Comparison of ENCODE assay signal across 13 cellular contexts in genomic region chr1:161548749-161549406, GRCh38. TPM values are rescaled to one million over a fixed set of nuclear protein-coding genes. Genes with fewer than 3 reads are reported as not detected.
DNase-seq lines count a peak whose midpoint lies in the region; ATAC-seq and TF ChIP-seq lines count a peak whose summit lies in the region.
"Not testable (repeated sequence)": the region's sequence is repeated elsewhere in the genome, so short reads cannot be mapped to it uniquely, and the experiment has no call there.
"Had no signal": no experiment of that assay in that cellular context is flagged by ENCODE, and none has a peak within 500 bp of the region (broad histone marks: within the 10 kb centered on the region; RNA-seq: fewer than 3 reads in every experiment).

No MANE protein-coding gene starts in this region.

- H3K9me3 ChIP-seq in gastroesophageal sphincter, lower lobe of right lung, neutrophil, upper lobe of left lung: not testable (repeated sequence)

- not testable (repeated sequence) for H3K27me3 Mint-ChIP-seq in CD14-positive monocyte (ENCODE audit: low read depth in 3 of 3)

- H3K4me3 ChIP-seq in gastroesophageal sphincter: not testable (repeated sequence)
- peak overlapping the region; percentile 23 for H3K4me3 ChIP-seq in lower lobe of right lung
- H3K4me3 ChIP-seq in neutrophil (ENCODE audit: low read depth in 1 of 2, low read length in 1 of 2): peak overlapping the region; percentile 58 to 65
- peak overlapping the region in 1 of 4 donors; percentile 21 for H3K4me3 ChIP-seq in upper lobe of left lung

- TF ChIP-seq EP300 in gastroesophageal sphincter (IDR thresholded peaks at IDR 0.05); upper lobe of left lung (IDR thresholded peaks at IDR 0.05): not testable (repeated sequence)

- H3K4me3 Mint-ChIP-seq in CD14-positive monocyte: peak overlapping the region; percentile 53 to 78

- TF ChIP-seq CTCF in CD14-positive monocyte (IDR thresholded peaks at IDR 0.05); gastroesophageal sphincter (IDR thresholded peaks at IDR 0.05); lower lobe of right lung (IDR thresholded peaks at IDR 0.05); neutrophil (IDR thresholded peaks at IDR 0.05); upper lobe of left lung (IDR thresholded peaks at IDR 0.05): not testable (repeated sequence)

- not testable (repeated sequence) for H3K27ac ChIP-seq in gastroesophageal sphincter
- H3K27ac ChIP-seq in lower lobe of right lung (peak overlapping the region; percentile 58), neutrophil (peak overlapping the region; percentile 82), upper lobe of left lung (peak overlapping the region in 3 of 4 donors; percentile 48 to 75 (median 66))

- H3K9me3 Mint-ChIP-seq in CD14-positive monocyte: not testable (repeated sequence)

- intact Hi-C loops in CD14-positive monocyte (cut with micrococcal nuclease); left cardiac atrium (cut with DNase I); lower lobe of right lung (cut with DNase I): not testable (repeated sequence)

- H3K27ac Mint-ChIP-seq in CD14-positive monocyte: peak overlapping the region in 3 of 7 donors; percentile 38 to 80 (median 77)

- H3K4me1 ChIP-seq in gastroesophageal sphincter, lower lobe of right lung, upper lobe of left lung: not testable (repeated sequence)
- peaks cover 45 to 64% of the 10 kb centered on the region in 2 experiments for H3K4me1 ChIP-seq in neutrophil (ENCODE audit: control insufficient read depth in 1 of 2, insufficient read depth in 1 of 2, low read depth in 1 of 2, low read length in 1 of 2)

- TF ChIP-seq POLR2A in gastroesophageal sphincter (IDR thresholded peaks at IDR 0.05); upper lobe of left lung (IDR thresholded peaks at IDR 0.05): not testable (repeated sequence)

- ATAC-seq in gastroesophageal sphincter: peak; percentile 53
- ATAC-seq in left cardiac atrium: peak; percentile 47 to 80
- peak; percentile 88 for ATAC-seq in left lobe of liver
- ATAC-seq in lower lobe of right lung: peak; percentile 70 to 72
- ATAC-seq in upper lobe of left lung (ENCODE audit: low FRiP score in 2 of 2): peak in 1 of 2 donors; percentile 79

- H3K36me3 Mint-ChIP-seq in CD14-positive monocyte: peaks cover 6 to 11% of the 10 kb centered on the region in 2 donors

- DNase-seq in CD14-positive monocyte (ENCODE audit: low spot score); left cardiac atrium; lower lobe of right lung; upper lobe of left lung: not testable (repeated sequence)
- peak; percentile 71 for DNase-seq in left lobe of liver (ENCODE audit: low spot score)

- no CpG with 5 or more reads among the region's 2 CpGs for WGBS in gastroesophageal sphincter (ENCODE audit: low coverage in 1 of 2), 2 donors
- WGBS in upper lobe of left lung, 2 donors: 67 to 100% methylated on average over 1 of the region's 2 CpGs

- H3K36me3 ChIP-seq in gastroesophageal sphincter, lower lobe of right lung, upper lobe of left lung: not testable (repeated sequence)
- H3K36me3 ChIP-seq in neutrophil: peaks cover 19% of the 10 kb centered on the region

- H3K27me3 ChIP-seq in gastroesophageal sphincter; lower lobe of right lung (ENCODE audit: low read depth); neutrophil; upper lobe of left lung: not testable (repeated sequence)

- peaks cover 53% of the 10 kb centered on the region for H3K4me1 Mint-ChIP-seq in CD14-positive monocyte

RNA-seq across cellular contexts. Expression of gene FCGR3A, which starts 0.7 kb away (rescaled TPM):
- 100 to 1,000 TPM in 1 of 2 donors, 10 to 100 TPM in 1; 35.9 to 131 TPM for polyA plus RNA-seq in CD14-positive monocyte
- total RNA-seq in gastroesophageal sphincter: 10 to 100 TPM in 2 of 4 donors, 1 to 10 TPM in 2; 3.7 to 23.5 (median 10.8) TPM
- 10 to 100 TPM; 42.9 to 53.7 TPM for total RNA-seq in left cardiac atrium
- total RNA-seq in left lobe of liver: 25.2 TPM
- 323 TPM for total RNA-seq in lower lobe of right lung
- total RNA-seq in upper lobe of left lung: 100 to 1,000 TPM in 2 of 6 donors, 10 to 100 TPM in 4; 20.8 to 237 (median 82.8) TPM
- total RNA-seq: A673, Caco-2, GM23338, H7 had no signal
- polyA plus RNA-seq: BJ, GM23338 had no signal

RNA-seq across cellular contexts. Expression of gene HSPA6, which starts 24.5 kb away (rescaled TPM):
- polyA plus RNA-seq in CD14-positive monocyte: 10 to 100 TPM in 1 of 2 donors, 1 to 10 TPM in 1; 3.4 to 19.3 TPM
- 1 to 10 TPM; 1.2 to 6.6 (median 2.0) TPM for total RNA-seq in gastroesophageal sphincter
- 1 to 10 TPM; 2.8 to 3.2 TPM for total RNA-seq in left cardiac atrium
- 0.48 TPM for total RNA-seq in left lobe of liver
- total RNA-seq in lower lobe of right lung: 13.0 TPM
- total RNA-seq in upper lobe of left lung: 10 to 100 TPM; 10.8 to 37.7 (median 15.9) TPM
- total RNA-seq: GM23338, H7 had no signal
- polyA plus RNA-seq: GM23338 had no signal

RNA-seq across cellular contexts. Expression of gene FCGR2A, which starts 43.6 kb away (rescaled TPM):
- polyA plus RNA-seq in CD14-positive monocyte: 100 to 1,000 TPM; 281 to 588 TPM
- total RNA-seq in gastroesophageal sphincter (10 to 100 TPM; 16.3 to 74.1 (median 40.1) TPM), left cardiac atrium (10 to 100 TPM; 37.9 to 48.7 TPM), left lobe of liver (4.0 TPM), lower lobe of right lung (223 TPM), upper lobe of left lung (100 to 1,000 TPM in 4 of 6 donors, 10 to 100 TPM in 2; 94.6 to 273 (median 160) TPM)
- total RNA-seq: A673, Caco-2, GM23338, H7 had no signal
- polyA plus RNA-seq: CD8-positive, alpha-beta memory T cell had no signal
